In genomic region chr12:108838194-108839010, GRCh38 we compare ENCODE assay signal across 8 cellular contexts. TPM values are rescaled to one million over a fixed set of nuclear protein-coding genes. Genes with fewer than 3 reads are reported as not detected.
DNase-seq lines count a peak whose midpoint lies in the region; ATAC-seq lines count a peak whose summit lies in the region.

No MANE protein-coding gene starts in this region.

- no peaks in the 10 kb centered on the region for H3K9me3 Mint-ChIP-seq in naive thymus-derived CD8-positive, alpha-beta T cell

- peak overlapping the region; percentile 99 for H3K27ac ChIP-seq in epithelial cell of prostate
- peak overlapping the region; percentile 86 for H3K27ac ChIP-seq in subcutaneous abdominal adipose tissue (ENCODE audit: low read depth, low read length)

- peaks cover 0 to 17% (median 1%) of the 10 kb centered on the region in 3 donors for H3K36me3 Mint-ChIP-seq in naive thymus-derived CD8-positive, alpha-beta T cell

- peak overlapping the region; percentile 16 to 96 (median 84) for H3K27ac Mint-ChIP-seq in naive thymus-derived CD8-positive, alpha-beta T cell

- H3K27me3 Mint-ChIP-seq in naive thymus-derived CD8-positive, alpha-beta T cell = no peaks in the 10 kb centered on the region

- peaks cover 26 to 88% (median 73%) of the 10 kb centered on the region in 5 donors for H3K4me1 ChIP-seq in subcutaneous abdominal adipose tissue (ENCODE audit: control insufficient read depth in 5 of 5, insufficient read depth in 5 of 5, low read length in 5 of 5)

- no peaks in the 10 kb centered on the region for H3K9me3 ChIP-seq in subcutaneous abdominal adipose tissue (ENCODE audit: control insufficient read depth in 5 of 5, low read length in 5 of 5)

- peak; percentile 97 for ATAC-seq in HG02981 (IDR thresholded peaks at IDR 0.05; ENCODE audit: unreplicated experiment)
- peak; percentile 75 to 89 for ATAC-seq in naive thymus-derived CD8-positive, alpha-beta T cell

- POLR2A ChIA-PET in naive thymus-derived CD8-positive, alpha-beta T cell (lab: Charles Lee) = interaction anchor here (2.0 kb wide), 1 partner anchor 19 kb away, joined by 15 read pairs; the partner anchor contains the start of gene SSH1

- peaks cover 16 to 42% (median 35%) of the 10 kb centered on the region in 4 donors for H3K4me1 Mint-ChIP-seq in naive thymus-derived CD8-positive, alpha-beta T cell

- peak overlapping the region in 3 of 5 donors; percentile 46 to 66 (median 62) for H3K9ac ChIP-seq in subcutaneous abdominal adipose tissue (ENCODE audit: low read length in 5 of 5)

- H3K4me3 ChIP-seq in subcutaneous abdominal adipose tissue (ENCODE audit: low read depth in 1 of 5, low read length in 5 of 5) = no peak overlapping the region

- H3K4me3 Mint-ChIP-seq in naive thymus-derived CD8-positive, alpha-beta T cell = peak overlapping the region; percentile 34 to 79 (median 60)

- peaks cover 0 to 22% (median 17%) of the 10 kb centered on the region in 5 donors for H3K36me3 ChIP-seq in subcutaneous abdominal adipose tissue (ENCODE audit: control insufficient read depth in 5 of 5, insufficient read depth in 5 of 5, low read length in 5 of 5)

- DNase-seq in SIG-M5 treated with dmso at 0.1 percent for 504 hours (lab: John Stamatoyannopoulos, UW; ENCODE audit: unreplicated experiment) (peak; percentile 74), SIG-M5 (lab: John Stamatoyannopoulos, UW) (no peak), NCI-H774 (lab: John Stamatoyannopoulos, UW) (peak; percentile 89), epithelial cell of prostate (ENCODE audit: low read depth, low spot score) (peak; percentile 98)
- DNase-seq in activated CD8-positive, alpha-beta memory T cell treated with anti-CD3 and anti-CD28 coated beads, Interleukin-2, amount 50 U/mL, for 48 hours = peak; percentile 85
- DNase-seq in naive thymus-derived CD8-positive, alpha-beta T cell = peak in 6 of 10 donors; percentile 10 to 65 (median 32)

- no peaks in the 10 kb centered on the region for H3K27me3 ChIP-seq in subcutaneous abdominal adipose tissue (ENCODE audit: control insufficient read depth in 5 of 5, insufficient read depth in 4 of 5, low read length in 5 of 5)

RNA-seq across cellular contexts. Expression of gene SSH1, which starts 19.0 kb away (rescaled TPM):
- 10 to 100 TPM; 29.6 to 30.1 TPM for total RNA-seq in naive thymus-derived CD8-positive, alpha-beta T cell
- 1 to 10 TPM; 3.9 to 9.0 (median 6.0) TPM for polyA plus RNA-seq in naive thymus-derived CD8-positive, alpha-beta T cell

RNA-seq across cellular contexts. Expression of gene DAO, which starts 41.5 kb away (rescaled TPM):
- not detected for total RNA-seq in naive thymus-derived CD8-positive, alpha-beta T cell
- not detected for polyA plus RNA-seq in naive thymus-derived CD8-positive, alpha-beta T cell
